In genomic region chr3:132568427-132568826, GRCh38 we compare ENCODE assay signal across 13 cellular contexts. TPM values are rescaled to one million over a fixed set of nuclear protein-coding genes. Genes with fewer than 3 reads are reported as not detected.
"Had no signal": no experiment of that assay in that cellular context is flagged by ENCODE, and none has a peak within 500 bp of the region (broad histone marks: within the 10 kb centered on the region; RNA-seq: fewer than 3 reads in every experiment).

No MANE protein-coding gene starts in this region.

- H3K4me3 Mint-ChIP-seq: activated B cell treated with CpG ODN at 0.5 μM for 24 hours; naive thymus-derived CD8-positive, alpha-beta T cell; type B pancreatic cell had no signal

- H3K4me3 ChIP-seq: adrenal gland, left ventricle myocardium inferior, sigmoid colon, SJSA1 had no signal

- ATAC-seq: naive thymus-derived CD8-positive, alpha-beta T cell had no signal

- H3K36me3 ChIP-seq: adrenal gland, SJSA1 had no signal

- H3K27me3 Mint-ChIP-seq: activated B cell treated with CpG ODN at 0.5 μM for 24 hours; naive thymus-derived CD8-positive, alpha-beta T cell; type B pancreatic cell had no signal

- H3K4me1 ChIP-seq: adrenal gland, left ventricle myocardium inferior, parathyroid adenoma, SJSA1 had no signal

- H3K9me3 Mint-ChIP-seq: activated B cell treated with CpG ODN at 0.5 μM for 24 hours had no signal

- DNase-seq: activated B cell treated with CpG ODN at 0.5 μM for 24 hours; activated naive CD4-positive, alpha-beta T cell treated with Interleukin-2 at 50 U/mL for 16 hours; adrenal gland; hippocampal formation; left ventricle myocardium inferior; naive thymus-derived CD8-positive, alpha-beta T cell; sigmoid colon; stimulated activated CD4-positive, alpha-beta T cell treated with anti-CD3 and anti-CD28 coated beads, Interleukin-1b, Interleukin-23, amount 100 ng/mL, for 48 hours had no signal

- H3K27ac Mint-ChIP-seq: activated B cell treated with CpG ODN at 0.5 μM for 24 hours; naive thymus-derived CD8-positive, alpha-beta T cell; type B pancreatic cell had no signal

- H2AFZ ChIP-seq: parathyroid adenoma had no signal

- H3K9ac ChIP-seq: parathyroid adenoma had no signal

- H3K9me3 ChIP-seq: adrenal gland, sigmoid colon, SJSA1 had no signal

- H3K27ac ChIP-seq: adrenal gland, parathyroid adenoma, SJSA1 had no signal

- H3K27me3 ChIP-seq: adrenal gland, sigmoid colon, SJSA1 had no signal

RNA-seq across cellular contexts. Expression of gene ACKR4, which starts 28.6 kb away (rescaled TPM):
- total RNA-seq: kidney epithelial cell; T-helper 2 cell treated with Interferon-gamma antibody and Interleukin-4, amounts not matched to agents 100 ng/mL and 5 ng/mL, for 36 hours had no signal
